ENCODE assay signal across 1 cellular context in genomic region chr7:94971051-94971867, GRCh38.
TF ChIP-seq lines count a peak whose summit lies in the region.

No MANE protein-coding gene starts in this region.

TF ChIP-seq in A549, 52 proteins besides CTCF, POLR2A, EP300 and RAD21 (continued from another document):
- TF ChIP-seq ESRRA (IDR thresholded peaks at IDR 0.05; ENCODE audit: borderline replicate concordance, low read length) (no peak), MAX (IDR thresholded peaks at IDR 0.05) (no peak), MAZ (IDR thresholded peaks at IDR 0.05; ENCODE audit: borderline replicate concordance, low read depth, low read length) (no peak), MYC (IDR thresholded peaks at IDR 0.05; ENCODE audit: borderline replicate concordance, low read length) (no peak), BCL3 (IDR thresholded peaks at IDR 0.05) (no peak), ZFP36 (IDR thresholded peaks at IDR 0.05; ENCODE audit: borderline replicate concordance, partially characterized antibody) (no peak), BHLHE40 (IDR thresholded peaks at IDR 0.05; ENCODE audit: low read depth, low read length) (no peak), HES2 (IDR thresholded peaks at IDR 0.05) (no peak), HMGXB4 (CRISPR knock-in tag; IDR thresholded peaks at IDR 0.05; ENCODE audit: borderline replicate concordance) (no peak), SMC3 (IDR thresholded peaks at IDR 0.05) (no peak)
